ENCODE assay signal across 8 cellular contexts in genomic region chr10:96830511-96831199, GRCh38. TPM values are rescaled to one million over a fixed set of nuclear protein-coding genes. Genes with fewer than 3 reads are reported as not detected.
DNase-seq lines count a peak whose midpoint lies in the region; ATAC-seq, FAIRE-seq and TF ChIP-seq lines count a peak whose summit lies in the region.

No MANE protein-coding gene starts in this region.

- peak overlapping the region; percentile 90 for H3K4me3 ChIP-seq in A673 (ENCODE audit: low read depth, low read length, poor library complexity, severe bottlenecking)

- no peak for ATAC-seq in GM18520 (IDR thresholded peaks at IDR 0.05; ENCODE audit: unreplicated experiment)

- H3K27ac ChIP-seq in A673 (ENCODE audit: low read depth, low read length, poor library complexity, severe bottlenecking), result no peak overlapping the region

- DNase-seq in A673 (ENCODE audit: low spot score) (peak; percentile 68), GM12892 (ENCODE audit: insufficient read length) (peak; percentile 25), NCI-H2107 treated with DMSO at 0.1 percent for 48 hours (lab: John Stamatoyannopoulos, UW; ENCODE audit: unreplicated experiment) (peak; percentile 60), middle frontal gyrus (ENCODE audit: extremely low spot score, low spot score) (peak; percentile 33)
- DNase-seq in activated CD4-positive, alpha-beta T cell treated with anti-CD3 and anti-CD28 coated beads for 48 hours, result peak; percentile 87
- peak; percentile 63 for DNase-seq in stimulated activated CD8-positive, alpha-beta memory T cell treated with anti-CD3 and anti-CD28 coated beads, Interleukin-4, amount 100 ng/mL, for 24 hours (ENCODE audit: low read depth)

- no peaks in the 10 kb centered on the region for H3K27me3 Mint-ChIP-seq in dendritic cell treated with granulocyte-macrophage colony-stimulating factor and Interleukin-4, amounts not matched to agents 40 ng/mL and 50 ng/mL, for 4 days

- POLR2A ChIA-PET in A673 (lab: Charles Lee; ENCODE audit: low non-redundant PET), result no interaction called here

- CTCF ChIA-PET in A673 (lab: Charles Lee), result no interaction called here

- peaks cover 16% of the 10 kb centered on the region for H3K4me1 ChIP-seq in A673 (ENCODE audit: insufficient read depth, low read length, poor library complexity, severe bottlenecking)

- peak; percentile 84 for TF ChIP-seq CTCF in A673 (conservative IDR thresholded peaks at IDR 0.05; ENCODE audit: low read depth, low read length)

- H3K4me3 Mint-ChIP-seq in dendritic cell treated with granulocyte-macrophage colony-stimulating factor and Interleukin-4, amounts not matched to agents 40 ng/mL and 50 ng/mL, for 4 days, result no peak overlapping the region

- FAIRE-seq in GM12892 (lab: Jason Lieb, UNC), result peak; percentile 74

- intact Hi-C loops in A673 (cut with micrococcal nuclease; ENCODE audit: unreplicated experiment), result loop anchor here (1.0 to 2.0 kb wide), 3 partner anchors 190 to 456 kb away; no protein-coding TSS in a partner anchor
- intact Hi-C loops in dendritic cell treated with granulocyte-macrophage colony-stimulating factor and Interleukin-4, amounts not matched to agents 40 ng/mL and 50 ng/mL, for 4 days (cut with micrococcal nuclease), result loop anchor here (1.0 to 10.0 kb wide), 4 partner anchors 63 to 243 kb away; partner anchors contain the start of gene TM9SF3

- BruUV-seq in A673 (replicated peaks; lab: Mats Ljungman, UMichigan), result no TSS peak

- no peaks in the 10 kb centered on the region for H3K36me3 ChIP-seq in A673 (ENCODE audit: insufficient read depth, low read length, poor library complexity, severe bottlenecking)

- no peaks in the 10 kb centered on the region for H3K9me3 Mint-ChIP-seq in dendritic cell treated with granulocyte-macrophage colony-stimulating factor and Interleukin-4, amounts not matched to agents 40 ng/mL and 50 ng/mL, for 4 days

- peaks cover 43% of the 10 kb centered on the region for H3K4me1 Mint-ChIP-seq in dendritic cell treated with granulocyte-macrophage colony-stimulating factor and Interleukin-4, amounts not matched to agents 40 ng/mL and 50 ng/mL, for 4 days (ENCODE audit: low read depth)

- H3K27ac Mint-ChIP-seq in dendritic cell treated with granulocyte-macrophage colony-stimulating factor and Interleukin-4, amounts not matched to agents 40 ng/mL and 50 ng/mL, for 4 days, result peak overlapping the region; percentile 96

- peaks cover 18% of the 10 kb centered on the region for H3K36me3 Mint-ChIP-seq in dendritic cell treated with granulocyte-macrophage colony-stimulating factor and Interleukin-4, amounts not matched to agents 40 ng/mL and 50 ng/mL, for 4 days (ENCODE audit: low read depth)

- no peak for TF ChIP-seq POLR2A in GM12892 (IDR thresholded peaks at IDR 0.05; ENCODE audit: low read depth, low read length)

- H3K27me3 ChIP-seq in A673 (replicated peaks; ENCODE audit: insufficient read depth, low read depth, low read length, poor library complexity), result no peaks in the 10 kb centered on the region

- H3K9me3 ChIP-seq in A673 (ENCODE audit: low read depth, low read length, poor library complexity, severe bottlenecking), result no peaks in the 10 kb centered on the region

RNA-seq across cellular contexts. Expression of gene LCOR, which starts 1.4 kb away (rescaled TPM):
- total RNA-seq in A673 (2021), result 39.2 and 42.6 TPM in 2 replicates
- polyA plus RNA-seq in GM12892 (2012; ENCODE audit: missing spikeins), result 6.6 TPM

Comparison
In these comparisons a context has a peak if more than half of its experiments do, and no peak if none do; other contexts are left out.
1. DNase-seq: peak in every context shown above with its lines; median percentile 87 in activated CD4-positive, alpha-beta T cell treated with anti-CD3 and anti-CD28 coated beads for 48 hours; 68 in A673; 63 in stimulated activated CD8-positive, alpha-beta memory T cell treated with anti-CD3 and anti-CD28 coated beads, Interleukin-4, amount 100 ng/mL, for 24 hours; 60 in NCI-H2107 treated with DMSO at 0.1 percent for 48 hours; 33 in middle frontal gyrus; 25 in GM12892.